In genomic region chr5:75052461-75053285, GRCh38 we compare ENCODE assay signal across 8 cellular contexts. TPM values are rescaled to one million over a fixed set of nuclear protein-coding genes. Genes with fewer than 3 reads are reported as not detected.
DNase-seq lines count a peak whose midpoint lies in the region; ATAC-seq and TF ChIP-seq lines count a peak whose summit lies in the region.

A gene with protein sequence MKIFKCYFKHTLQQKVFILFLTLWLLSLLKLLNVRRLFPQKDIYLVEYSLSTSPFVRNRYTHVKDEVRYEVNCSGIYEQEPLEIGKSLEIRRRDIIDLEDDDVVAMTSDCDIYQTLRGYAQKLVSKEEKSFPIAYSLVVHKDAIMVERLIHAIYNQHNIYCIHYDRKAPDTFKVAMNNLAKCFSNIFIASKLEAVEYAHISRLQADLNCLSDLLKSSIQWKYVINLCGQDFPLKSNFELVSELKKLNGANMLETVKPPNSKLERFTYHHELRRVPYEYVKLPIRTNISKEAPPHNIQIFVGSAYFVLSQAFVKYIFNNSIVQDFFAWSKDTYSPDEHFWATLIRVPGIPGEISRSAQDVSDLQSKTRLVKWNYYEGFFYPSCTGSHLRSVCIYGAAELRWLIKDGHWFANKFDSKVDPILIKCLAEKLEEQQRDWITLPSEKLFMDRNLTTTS (minus strand): TSS chr5:75052558. CDS start chr5:75030037, 22,521 bp downstream.

- peak within 1 kb of the TSS; percentile 89 for H3K27ac ChIP-seq in upper lobe of right lung

- CTCF ChIA-PET in GM10248 (lab: Yijun Ruan, JAX): no interaction called here

- no peaks in the 10 kb centered on the region for H3K9me3 ChIP-seq in upper lobe of right lung

- H3K27me3 Mint-ChIP-seq in activated T-cell treated with anti-CD3 and anti-CD28 coated beads, Interleukin-2, amount 50 U/mL, for 4 hours (ENCODE audit: low read depth): peaks cover 6% of the 10 kb centered on the region
- H3K27me3 Mint-ChIP-seq in natural killer cell (ENCODE audit: low read depth in 2 of 2): peaks cover 40 to 64% of the 10 kb centered on the region in 2 donors

- peak within 1 kb of the TSS; percentile 21 to 76 for H3K27ac Mint-ChIP-seq in natural killer cell

- POLR2A ChIA-PET in GM10248 (lab: Yijun Ruan, JAX): no interaction called here

- peaks cover 18% of the 10 kb centered on the region for H3K4me1 ChIP-seq in upper lobe of right lung

- peak within 1 kb of the TSS; percentile 92 for H3K4me3 Mint-ChIP-seq in activated T-cell treated with anti-CD3 and anti-CD28 coated beads, Interleukin-2, amount 50 U/mL, for 4 hours
- peak within 1 kb of the TSS; percentile 85 for H3K4me3 Mint-ChIP-seq in natural killer cell

- H3K9me3 Mint-ChIP-seq in activated T-cell treated with anti-CD3 and anti-CD28 coated beads, Interleukin-2, amount 50 U/mL, for 4 hours: no peaks in the 10 kb centered on the region
- H3K9me3 Mint-ChIP-seq in natural killer cell: no peaks in the 10 kb centered on the region

- DNase-seq in GM10248 (ENCODE audit: extremely low spot score) (peak; percentile 35), LHCN-M2 (ENCODE audit: low read depth) (peak; percentile 40), fibroblast of mammary gland (ENCODE audit: low read depth) (peak; percentile 24), natural killer cell (peak; percentile 34), upper lobe of right lung (peak; percentile 84), NCI-H146 treated with DMSO at 0.1 percent for 48 hours (lab: John Stamatoyannopoulos, UW; ENCODE audit: unreplicated experiment) (no peak)
- peak; percentile 32 for DNase-seq in activated T-cell treated with anti-CD3 and anti-CD28 coated beads, Interleukin-2, amount 50 U/mL, for 4 hours

- ATAC-seq in activated T-cell treated with anti-CD3 and anti-CD28 coated beads, Interleukin-2, amount 50 U/mL, for 4 hours: peak; percentile 23 to 33
- peak; percentile 39 to 56 (median 48) for ATAC-seq in natural killer cell
- ATAC-seq in upper lobe of right lung: peak; percentile 65
- no peak for ATAC-seq in GM18868 (IDR thresholded peaks at IDR 0.05; ENCODE audit: unreplicated experiment)

- no peaks in the 10 kb centered on the region for H3K36me3 ChIP-seq in upper lobe of right lung

- TF ChIP-seq CTCF in GM10248 (IDR thresholded peaks at IDR 0.05; ENCODE audit: control extremely low read depth, extremely low read depth, low read depth, missing control alignments): no peak
- no peak for TF ChIP-seq CTCF in fibroblast of mammary gland (conservative IDR thresholded peaks at IDR 0.05; ENCODE audit: control insufficient read depth, insufficient read depth, low read depth, low read length)
- no peak for TF ChIP-seq CTCF in natural killer cell (IDR thresholded peaks at IDR 0.05)
- TF ChIP-seq CTCF in upper lobe of right lung (IDR thresholded peaks at IDR 0.05): no peak

- H3K4me1 Mint-ChIP-seq in activated T-cell treated with anti-CD3 and anti-CD28 coated beads, Interleukin-2, amount 50 U/mL, for 4 hours (ENCODE audit: low read depth): peaks cover 85% of the 10 kb centered on the region
- peaks cover 39 to 53% of the 10 kb centered on the region in 2 donors for H3K4me1 Mint-ChIP-seq in natural killer cell

- H3K4me3 ChIP-seq in fibroblast of mammary gland (ENCODE audit: control insufficient read depth, low read depth, low read length): peak within 1 kb of the TSS; percentile 52
- peak within 1 kb of the TSS; percentile 81 for H3K4me3 ChIP-seq in upper lobe of right lung

- no peaks in the 10 kb centered on the region for H3K27me3 ChIP-seq in upper lobe of right lung

- no peaks in the 10 kb centered on the region for H3K36me3 Mint-ChIP-seq in activated T-cell treated with anti-CD3 and anti-CD28 coated beads, Interleukin-2, amount 50 U/mL, for 4 hours (ENCODE audit: insufficient read depth)
- H3K36me3 Mint-ChIP-seq in natural killer cell: no peaks in the 10 kb centered on the region

- intact Hi-C loops in natural killer cell (cut with micrococcal nuclease) (no loop called here), upper lobe of right lung (cut with DNase I) (no loop called here)

RNA-seq across cellular contexts. Expression of the gene that starts here (rescaled TPM):
- total RNA-seq in LHCN-M2 (2014; rRNA removed): 0.06 and 0.23 TPM in 2 replicates
- 0.09 TPM for polyA plus RNA-seq in LHCN-M2 (2012)
- total RNA-seq in activated T-cell treated with anti-CD3 and anti-CD28 coated beads, Interleukin-2, amount 50 U/mL, for 4 hours: 1 to 10 TPM; 1.1 to 1.3 (median 1.2) TPM
- 1 to 10 TPM in 1 of 3 donors, under 1 TPM in 2; 0.25 to 2.0 (median 0.52) TPM for total RNA-seq in natural killer cell
- total RNA-seq in upper lobe of right lung: 2.8 TPM

Comparison
In these comparisons a context has a peak if more than half of its experiments do, and no peak if none do; other contexts are left out.
1. Peak in DNase-seq in LHCN-M2; RNA of the gene not detected or under 1 TPM.